Comparison of ENCODE assay signal across 21 cellular contexts in the genomic region with DNA sequence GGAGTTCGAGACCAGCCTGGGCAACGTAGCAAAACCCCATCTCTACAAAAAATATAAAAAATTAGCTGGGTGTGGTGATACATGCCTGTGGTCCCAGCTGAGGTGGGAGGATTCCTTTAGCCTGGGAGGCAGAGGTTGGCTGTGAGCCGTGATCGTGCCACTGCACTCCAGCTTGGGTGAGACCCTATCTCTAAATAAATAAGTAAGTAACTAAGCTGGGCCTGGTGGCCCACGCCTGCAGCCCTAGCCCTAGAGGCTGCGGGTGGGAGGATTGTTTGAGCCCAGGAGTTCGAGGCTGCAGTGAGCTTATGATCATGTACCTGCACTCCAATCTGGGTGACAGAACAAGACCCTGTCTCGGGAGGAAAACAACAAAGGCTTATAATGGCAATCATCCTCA. TPM values are rescaled to one million over a fixed set of nuclear protein-coding genes. Genes with fewer than 3 reads are reported as not detected.
DNase-seq lines count a peak whose midpoint lies in the region; ATAC-seq, FAIRE-seq and TF ChIP-seq lines count a peak whose summit lies in the region.
"Had no signal": no experiment of that assay in that cellular context is flagged by ENCODE, and none has a peak within 500 bp of the region (broad histone marks: within the 10 kb centered on the region; RNA-seq: fewer than 3 reads in every experiment).

No MANE protein-coding gene starts in this region.

- H3K9me2 ChIP-seq in DOHH2 (replicated peaks; ENCODE audit: control insufficient read depth, low read length) (no peaks in the 10 kb centered on the region), Loucy (replicated peaks; ENCODE audit: low read depth, low read length) (no peaks in the 10 kb centered on the region)

- no peak for TF ChIP-seq POLR2A in H1 (IDR thresholded peaks at IDR 0.05; ENCODE audit: control extremely low read depth in 1 of 2, low read depth in 2 of 2, low read length in 2 of 2)

- no peaks in the 10 kb centered on the region for H3K27me3 ChIP-seq in DOHH2 (ENCODE audit: control insufficient read depth, low read length)
- no peaks in the 10 kb centered on the region for H3K27me3 ChIP-seq in Loucy (ENCODE audit: insufficient read depth, low read length, poor library complexity, severe bottlenecking)
- no peaks in the 10 kb centered on the region for H3K27me3 ChIP-seq in H1 (replicated peaks in 1 of 4; ENCODE audit: control insufficient read depth in 3 of 4, extremely low read depth in 1 of 4, insufficient read depth in 3 of 4, low read length in 3 of 4)
- H3K27me3 ChIP-seq in skeletal muscle satellite cell (ENCODE audit: control insufficient read depth, insufficient read depth, low read length) = no peaks in the 10 kb centered on the region
- H3K27me3 ChIP-seq: brain microvascular endothelial cell had no signal

- POLR2A ChIA-PET in H1 (lab: Charles Lee; ENCODE audit: partially characterized antibody) = interaction anchor here (0.7 to 1.4 kb wide), 7 partner anchors 10 to 482 kb away, joined by 3 to 5 read pairs (median 3); a partner anchor contains a TSS

- H2BK15ac ChIP-seq in H1 (ENCODE audit: low read length) = no peak overlapping the region

- H2AFZ ChIP-seq in Loucy (ENCODE audit: low read length) (no peak overlapping the region), H1 (ENCODE audit: low read length) (no peak overlapping the region)

- peaks cover 57% of the 10 kb centered on the region for H3K4me1 ChIP-seq in DOHH2 (ENCODE audit: control insufficient read depth, low read length)
- H3K4me1 ChIP-seq in Loucy (ENCODE audit: insufficient read depth, low read length, poor library complexity, severe bottlenecking) = peaks cover 64% of the 10 kb centered on the region
- peaks cover 0 to 7% (median 3%) of the 10 kb centered on the region in 4 experiments; a peak in 2 of 7 replicates for H3K4me1 ChIP-seq in H1 (replicated peaks in 1 of 4; ENCODE audit: control insufficient read depth in 3 of 4, insufficient read depth in 4 of 4, low read length in 3 of 4)
- H3K4me1 ChIP-seq in skeletal muscle satellite cell (ENCODE audit: control insufficient read depth, insufficient read depth, low read length) = peaks cover 47% of the 10 kb centered on the region

- no peak overlapping the region for H3K14ac ChIP-seq in H1 (ENCODE audit: insufficient read length)

- H4K8ac ChIP-seq in H1 (ENCODE audit: extremely low read depth, insufficient read depth, low read length) = no peak overlapping the region

- no peak overlapping the region for H2BK120ac ChIP-seq in H1 (replicated peaks; ENCODE audit: low read depth, low read length)

- H3K4me3 ChIP-seq in DOHH2 (ENCODE audit: low read length) (peak overlapping the region; percentile 86), Loucy (ENCODE audit: low read length, poor library complexity, severe bottlenecking) (peak overlapping the region; percentile 82), H1 (ENCODE audit: extremely low read depth in 1 of 4, insufficient read depth in 2 of 4, low read depth in 3 of 4, low read length in 4 of 4) (no peak overlapping the region), skeletal muscle satellite cell (ENCODE audit: low read length) (no peak overlapping the region)

- no peak for DNase-seq in H1 (ENCODE audit: low read depth in 1 of 2, low spot score in 2 of 2)
- no peak for DNase-seq in NOMO-1 treated with dmso at 0.1 percent for 144 hours (lab: John Stamatoyannopoulos, UW; ENCODE audit: unreplicated experiment)
- DNase-seq in H4 (ENCODE audit: low spot score) = no peak
- no peak for DNase-seq in NK-92 (lab: John Stamatoyannopoulos, UW; ENCODE audit: unreplicated experiment)
- DNase-seq: activated CD4-positive, alpha-beta memory T cell treated with anti-CD3 and anti-CD28 coated beads for 36 hours; activated effector memory CD4-positive, alpha-beta T cell treated with anti-CD3 and anti-CD28 coated beads, Interleukin-2, amount 50 U/mL, for 16 hours; activated naive CD8-positive, alpha-beta T cell treated with anti-CD3 and anti-CD28 coated beads, Interleukin-2, amount 50 U/mL, for 24 hours; activated T-cell treated with anti-CD3 and anti-CD28 coated beads for 4 hours; brain microvascular endothelial cell; mammary epithelial cell; NCI-H1417 treated with DMSO at 0.1 percent for 48 hours; NCI-H524; nucleus accumbens; stimulated activated CD8-positive, alpha-beta memory T cell treated with anti-CD3 and anti-CD28 coated beads, Interleukin-4, amount 100 ng/mL, for 48 hours; T-helper 9 cell had no signal

- no peak overlapping the region for H3K23ac ChIP-seq in H1 (ENCODE audit: insufficient read length)

- ATAC-seq in HG02588 (IDR thresholded peaks at IDR 0.05; ENCODE audit: unreplicated experiment) = no peak
- ATAC-seq: activated naive CD8-positive, alpha-beta T cell treated with anti-CD3 and anti-CD28 coated beads, Interleukin-2, amount 50 U/mL, for 24 hours had no signal

- H3F3A ChIP-seq in DOHH2 (ENCODE audit: control insufficient read depth, insufficient read depth) = peaks cover 25% of the 10 kb centered on the region
- H3F3A ChIP-seq in Loucy (ENCODE audit: low read depth) = no peaks in the 10 kb centered on the region

- no peaks in the 10 kb centered on the region for H3K9me3 ChIP-seq in DOHH2 (ENCODE audit: control insufficient read depth, insufficient read depth, low read length)
- H3K9me3 ChIP-seq in Loucy (ENCODE audit: insufficient read depth, low read depth, low read length) = no peaks in the 10 kb centered on the region
- no peaks in the 10 kb centered on the region for H3K9me3 ChIP-seq in H1 (ENCODE audit: insufficient read depth in 2 of 2, low read depth in 1 of 2, low read length in 1 of 2)
- no peaks in the 10 kb centered on the region for H3K9me3 ChIP-seq in skeletal muscle satellite cell (replicated peaks; ENCODE audit: low read length)

- H4K5ac ChIP-seq in H1 (ENCODE audit: insufficient read length, low read depth, low read length) = no peak overlapping the region

- peaks cover 2% of the 10 kb centered on the region; the same call in 1 of the 2 replicates for H3K23me2 ChIP-seq in H1 (ENCODE audit: low read depth, low read length)

- peaks cover 97% of the 10 kb centered on the region for H3K79me2 ChIP-seq in DOHH2 (ENCODE audit: control insufficient read depth, low read length)
- H3K79me2 ChIP-seq in Loucy (ENCODE audit: insufficient read depth, low read length) = peaks cover 97% of the 10 kb centered on the region
- peaks cover 65 to 96% of the 10 kb centered on the region in 2 experiments for H3K79me2 ChIP-seq in H1 (ENCODE audit: control insufficient read depth in 1 of 2, insufficient read depth in 2 of 2, low read length in 2 of 2)

- TF ChIP-seq RAD21 in H1 (IDR thresholded peaks at IDR 0.05 in 1 of 2, conservative IDR thresholded peaks at IDR 0.05 in 1 of 2; ENCODE audit: low read depth in 2 of 2, low read length in 2 of 2) = no peak

- H3K56ac ChIP-seq in H1 (replicated peaks; ENCODE audit: insufficient read length, low read depth, low read length) = no peak overlapping the region

- H2BK12ac ChIP-seq in H1 (ENCODE audit: low read depth, low read length) = no peak overlapping the region

- H3K27ac ChIP-seq in DOHH2 (ENCODE audit: low read depth, low read length) (peak overlapping the region; percentile 79), H1 (ENCODE audit: low read depth, low read length) (no peak overlapping the region)
- H3K27ac ChIP-seq: brain microvascular endothelial cell had no signal

- TF ChIP-seq CTCF in DOHH2 (IDR thresholded peaks at IDR 0.05; ENCODE audit: low read depth, low read length, poor library complexity, severe bottlenecking) (no peak), Loucy (conservative IDR thresholded peaks at IDR 0.05; ENCODE audit: low read length) (no peak), H1 (IDR thresholded peaks at IDR 0.05; ENCODE audit: control extremely low read depth in 1 of 3, insufficient read depth in 1 of 3, low read depth in 1 of 3, low read length in 3 of 3) (no peak)

- no peak overlapping the region for H4K91ac ChIP-seq in H1 (replicated peaks; ENCODE audit: insufficient read length, low read length)

- H3K79me1 ChIP-seq in H1 (ENCODE audit: low read depth, low read length) = no peaks in the 10 kb centered on the region; the same call in none of the 2 replicates

- TF ChIP-seq EP300 in H1 (IDR thresholded peaks at IDR 0.05; ENCODE audit: borderline replicate concordance in 1 of 2, low read depth in 2 of 2, low read length in 2 of 2) = no peak

- no peak overlapping the region for H2BK20ac ChIP-seq in H1 (ENCODE audit: low read length)

- CTCF ChIA-PET in H1 (lab: Charles Lee; ENCODE audit: partially characterized antibody) = interaction anchor here (1.2 to 1.6 kb wide), 4 partner anchors 24 to 86 kb away, joined by 4 read pairs; no protein-coding TSS in a partner anchor

- H2BK5ac ChIP-seq in H1 (ENCODE audit: low read depth, low read length) = no peak overlapping the region

- no peak overlapping the region for H3K18ac ChIP-seq in H1 (ENCODE audit: extremely low read depth, low read length)

- no peak overlapping the region for H3K4ac ChIP-seq in H1 (replicated peaks; ENCODE audit: insufficient read length, low read depth, low read length)

- peaks cover 33% of the 10 kb centered on the region for H3K36me3 ChIP-seq in DOHH2 (ENCODE audit: control insufficient read depth, low read length)
- H3K36me3 ChIP-seq in Loucy (ENCODE audit: insufficient read depth, low read length) = no peaks in the 10 kb centered on the region
- H3K36me3 ChIP-seq in H1 (ENCODE audit: control insufficient read depth in 2 of 4, insufficient read depth in 4 of 4, low read length in 3 of 4) = peaks cover 0 to 7% (median 0%) of the 10 kb centered on the region in 4 experiments; a peak in 2 of 8 replicates
- H3K36me3 ChIP-seq in skeletal muscle satellite cell (ENCODE audit: insufficient read depth, low read length) = peaks cover 30% of the 10 kb centered on the region

- no peak for FAIRE-seq in H1 (lab: Jason Lieb, UNC)
- FAIRE-seq: colon, G401.6 had no signal

- H2AK5ac ChIP-seq in H1 (ENCODE audit: low read depth, low read length) = no peak overlapping the region

- WGBS in H1 (ENCODE audit: extremely low coverage in 1 of 2, insufficient coverage in 1 of 2, insufficient read length in 1 of 2, insufficient replicate concordance in 2 of 2, low coverage in 1 of 2, low lambda C conversion rate in 2 of 2, missing lambda C conversion rate in 1 of 2), 2 experiments = 91% methylated on average over 8 of the region's 8 CpGs; no CpG with 5 or more reads in 1 of the 2 experiments

- H3K4me2 ChIP-seq in DOHH2 (ENCODE audit: low read length) = peak overlapping the region; percentile 76
- H3K4me2 ChIP-seq in Loucy (ENCODE audit: low read depth, low read length, poor library complexity, severe bottlenecking) = peak overlapping the region; percentile 64
- peak overlapping the region; percentile 32 to 77; a peak in 2 of 4 replicates for H3K4me2 ChIP-seq in H1 (ENCODE audit: insufficient read depth in 1 of 2, low read depth in 2 of 2, low read length in 2 of 2)
- H3K4me2 ChIP-seq in skeletal muscle satellite cell (ENCODE audit: low read length) = peak overlapping the region; percentile 80

- H3K9ac ChIP-seq in Loucy (ENCODE audit: low read depth, low read length, poor library complexity, severe bottlenecking) (peak overlapping the region; percentile 39), H1 (replicated peaks in 1 of 4; ENCODE audit: extremely low read depth in 1 of 4, low read depth in 3 of 4, low read length in 3 of 4) (no peak overlapping the region), skeletal muscle satellite cell (ENCODE audit: low read depth, low read length) (no peak overlapping the region)

- H4K20me1 ChIP-seq in DOHH2 (ENCODE audit: control insufficient read depth, insufficient read depth, low read depth, low read length) (peaks cover 5% of the 10 kb centered on the region; the same call in 1 of the 2 replicates), Loucy (ENCODE audit: insufficient read depth, low read length, poor library complexity, severe bottlenecking) (peaks cover 68% of the 10 kb centered on the region), H1 (replicated peaks in 1 of 2; ENCODE audit: control insufficient read depth in 1 of 2, insufficient read depth in 2 of 2, low read length in 2 of 2) (peaks cover 25 to 28% of the 10 kb centered on the region in 2 experiments)

RNA-seq across cellular contexts. Expression of a gene that starts 4.6 kb away (rescaled TPM):
- 281 and 293 TPM in 2 replicates for total RNA-seq in H1 (2021; fragmentation: NEBNext Ultra II Directional; extraction: Animal tissue kit (Norgen Biotek cat#: 25700))
- polyA plus RNA-seq in H1 (2011; rRNA removed) = 75.1 and 77.5 TPM in 2 replicates
- 106 TPM for polyA plus RNA-seq in H1 (2011; cell fraction: cytosol; rRNA removed)
- 36.4 TPM for polyA plus RNA-seq in H1 (2011; cell fraction: nucleus; rRNA removed)
- 90.8 to 156 TPM (median 113 TPM) in 4 replicates for polyA plus RNA-seq in H1 (2012, experiment 1 of 2)
- polyA plus RNA-seq in H1 (2012, experiment 2 of 2) = 23.0 TPM
- 121 TPM for polyA plus RNA-seq in H1 (2013, experiment 1 of 2)
- 134 TPM for polyA plus RNA-seq in H1 (2013, experiment 2 of 2)
- 54.2 and 97.8 TPM in 2 replicates for polyA minus RNA-seq in H1 (2011; rRNA and poly(A)+ RNA removed)
- 103 TPM for polyA minus RNA-seq in H1 (2011; cell fraction: cytosol; rRNA and poly(A)+ RNA removed)
- 90.3 TPM for polyA minus RNA-seq in H1 (2011; cell fraction: nucleus; rRNA and poly(A)+ RNA removed)
- total RNA-seq in skeletal muscle satellite cell (2012; rRNA removed) = 271 and 344 TPM in 2 replicates
- 172 and 217 TPM in 2 replicates for total RNA-seq in H4 (2014; rRNA removed; shearing (Covaris generic))

Comparison
In these comparisons a context has a peak if more than half of its experiments do, and no peak if none do; other contexts are left out.
1. H3K4me3 ChIP-seq: peak in DOHH2 (single experiment) and Loucy (single experiment); none in H1 (0 of 4) and skeletal muscle satellite cell (single experiment).
2. Peak in every context shown above with its lines, with median percentiles within 50 percentile points of each other: H3K4me2 ChIP-seq.